ENCODE assay signal across 23 cellular contexts in genomic region chr12:57586832-57587429, GRCh38. TPM values are rescaled to one million over a fixed set of nuclear protein-coding genes. Genes with fewer than 3 reads are reported as not detected.
DNase-seq lines count a peak whose midpoint lies in the region; ATAC-seq, FAIRE-seq and TF ChIP-seq lines count a peak whose summit lies in the region.
"Had no signal": no experiment of that assay in that cellular context is flagged by ENCODE, and none has a peak within 500 bp of the region (broad histone marks: within the 10 kb centered on the region; RNA-seq: fewer than 3 reads in every experiment).

No MANE protein-coding gene starts in this region.

- no peak for ATAC-seq in K562
- peak; percentile 48 to 67 (median 60) for ATAC-seq in right lobe of liver
- ATAC-seq: A549, GM12878, GM23338 had no signal

- no peaks in the 10 kb centered on the region for H3K9me2 ChIP-seq in Karpas-422 (replicated peaks; ENCODE audit: insufficient read depth, low read length)

- no TSS peak for BruUV-seq in K562 (replicated peaks; lab: Mats Ljungman, UMichigan)

- FAIRE-seq in K562 (lab: Jason Lieb, UNC) = no peak
- FAIRE-seq: A549, D721Med, GM12878, GM19239 had no signal

- H3K79me2 ChIP-seq in K562 (ENCODE audit: control insufficient read depth, insufficient read depth, low read length) = peaks cover 9% of the 10 kb centered on the region
- H3K79me2 ChIP-seq in Karpas-422 (ENCODE audit: low read length) = peaks cover 8% of the 10 kb centered on the region

- TF ChIP-seq POLR2A in K562 (conservative IDR thresholded peaks at IDR 0.05) (no peak), right lobe of liver (IDR thresholded peaks at IDR 0.05) (no peak)

- no peak for TF ChIP-seq RAD21 in K562 (CRISPR knock-in tag; conservative IDR thresholded peaks at IDR 0.05 in 1 of 2, IDR thresholded peaks at IDR 0.05 in 1 of 2)

- in situ Hi-C loops in K562 (cut with MboI) = no loop called here

- H4K20me1 ChIP-seq in K562 (replicated peaks; ENCODE audit: control insufficient read depth, insufficient read depth, low read length) = peaks cover 3% of the 10 kb centered on the region; the same call in 1 of the 2 replicates
- no peaks in the 10 kb centered on the region for H4K20me1 ChIP-seq in Karpas-422 (ENCODE audit: insufficient read depth, low read depth, low read length)
- H4K20me1 ChIP-seq: BLaER1 treated with 17β-estradiol and CSF1 and Interleukin-3, amounts not matched to agents 10 nM and 100 nM had no signal

- H2AFZ ChIP-seq in K562 (ENCODE audit: low read depth, low read length) (no peak overlapping the region), Karpas-422 (ENCODE audit: low read length) (no peak overlapping the region)
- H2AFZ ChIP-seq: GM23338 had no signal

- H3K27me3 ChIP-seq in K562 (ENCODE audit: control insufficient read depth in 2 of 2, insufficient read depth in 2 of 2, low read length in 2 of 2) (no peaks in the 10 kb centered on the region), right lobe of liver (no peaks in the 10 kb centered on the region), Karpas-422 (ENCODE audit: low read length) (no peaks in the 10 kb centered on the region)
- H3K27me3 ChIP-seq: BE2C had no signal

- H3K9me3 ChIP-seq in HEK293 (ENCODE audit: control insufficient read depth, insufficient read depth, low read depth, low read length) (no peaks in the 10 kb centered on the region), K562 (replicated peaks; ENCODE audit: control insufficient read depth, insufficient read depth, low read depth, low read length) (no peaks in the 10 kb centered on the region), right lobe of liver (no peaks in the 10 kb centered on the region), Karpas-422 (ENCODE audit: low read length) (no peaks in the 10 kb centered on the region)
- H3K9me3 ChIP-seq: A549; BE2C; BLaER1 treated with 17β-estradiol and CSF1 and Interleukin-3, amounts not matched to agents 10 nM and 100 nM had no signal

- CTCF ChIA-PET in HEK293 (lab: Yijun Ruan, JAX) = interaction anchor here (0.8 to 4.2 kb wide), 2 partner anchors 12 to 46 kb away, joined by 4 to 37 read pairs; partner anchors contain the start of gene B4GALNT1
- CTCF ChIA-PET in K562 (lab: Yijun Ruan, JAX; ENCODE audit: low intra/inter-chr PET ratio) = no interaction called here

- H3K27ac ChIP-seq in HEK293 (ENCODE audit: extremely low read depth, low read depth, low read length) = no peak overlapping the region
- no peak overlapping the region for H3K27ac ChIP-seq in K562 (ENCODE audit: extremely low read depth, low read depth, low read length)
- H3K27ac ChIP-seq in right lobe of liver = no peak overlapping the region
- no peak overlapping the region for H3K27ac ChIP-seq in Karpas-422 (ENCODE audit: low read length)
- H3K27ac ChIP-seq: A549; BLaER1 treated with 17β-estradiol and CSF1 and Interleukin-3, amounts not matched to agents 10 nM and 100 nM had no signal

- H3K9ac ChIP-seq in K562 (ENCODE audit: insufficient read depth in 1 of 2, low read depth in 2 of 2, low read length in 2 of 2) (no peak overlapping the region), Karpas-422 (ENCODE audit: low read length) (no peak overlapping the region)
- H3K9ac ChIP-seq: BLaER1 treated with 17β-estradiol and CSF1 and Interleukin-3, amounts not matched to agents 10 nM and 100 nM had no signal

- peaks cover 0 to 13% of the 10 kb centered on the region in 2 experiments; a peak in 1 of 3 replicates for H3K36me3 ChIP-seq in HEK293 (ENCODE audit: control insufficient read depth in 2 of 2, insufficient read depth in 1 of 2, low read length in 2 of 2)
- H3K36me3 ChIP-seq in K562 (ENCODE audit: control insufficient read depth, insufficient read depth, low read length) = peaks cover 32% of the 10 kb centered on the region; the same call in 2 of the 3 replicates
- H3K36me3 ChIP-seq in right lobe of liver = no peaks in the 10 kb centered on the region
- H3K36me3 ChIP-seq in Karpas-422 (ENCODE audit: insufficient read depth, low read length) = peaks cover 19% of the 10 kb centered on the region
- H3K36me3 ChIP-seq: BE2C; BLaER1 treated with 17β-estradiol and CSF1 and Interleukin-3, amounts not matched to agents 10 nM and 100 nM had no signal

- H3K4me1 ChIP-seq in HEK293 (ENCODE audit: control insufficient read depth, insufficient read depth, low read length) (peaks cover 5% of the 10 kb centered on the region), K562 (replicated peaks in 1 of 2; ENCODE audit: control insufficient read depth in 2 of 2, insufficient read depth in 2 of 2, low read length in 2 of 2) (peaks cover 13 to 20% of the 10 kb centered on the region in 2 experiments), right lobe of liver (peaks cover 0 to 21% (median 4%) of the 10 kb centered on the region in 4 donors), Karpas-422 (ENCODE audit: low read length) (peaks cover 11% of the 10 kb centered on the region)
- H3K4me1 ChIP-seq: BE2C had no signal

- no peaks in the 10 kb centered on the region for H3K9me1 ChIP-seq in K562 (ENCODE audit: control insufficient read depth, insufficient read depth, low read length)

- POLR2A ChIA-PET in HEK293 (lab: Yijun Ruan, JAX) = no interaction called here
- POLR2A ChIA-PET in K562 (lab: Yijun Ruan, JAX) = interaction anchor here (0.7 to 1.0 kb wide), 2 partner anchors 14 to 67 kb away, joined by 3 read pairs; no protein-coding TSS in a partner anchor

- 42% methylated on average over 3 of the region's 3 CpGs for WGBS in K562 (ENCODE audit: insufficient coverage, low coverage, missing lambda C conversion rate)
- WGBS in right lobe of liver (ENCODE audit: insufficient coverage, low coverage, low lambda C conversion rate, missing lambda C conversion rate) = 44% methylated on average over 3 of the region's 3 CpGs

- no peak overlapping the region for H3K4me3 ChIP-seq in HEK293 (ENCODE audit: low read depth, low read length)
- H3K4me3 ChIP-seq in K562 = no peak overlapping the region
- H3K4me3 ChIP-seq in right lobe of liver = no peak overlapping the region
- no peak overlapping the region for H3K4me3 ChIP-seq in Karpas-422 (ENCODE audit: low read length)
- H3K4me3 ChIP-seq: A549; BLaER1 treated with 17β-estradiol and CSF1 and Interleukin-3, amounts not matched to agents 10 nM and 100 nM; GM12878; GM23338 had no signal

- no peak for TF ChIP-seq EP300 in K562 (IDR thresholded peaks at IDR 0.05; ENCODE audit: low read length)

- H3K4me2 ChIP-seq in K562 (ENCODE audit: insufficient read depth, low read length) (no peak overlapping the region), Karpas-422 (ENCODE audit: low read depth, low read length, poor library complexity, severe bottlenecking) (no peak overlapping the region)
- H3K4me2 ChIP-seq: A549; BLaER1 treated with 17β-estradiol and CSF1 and Interleukin-3, amounts not matched to agents 10 nM and 100 nM; GM23338 had no signal

- intact Hi-C loops in K562 (cut with micrococcal nuclease) = loop anchor here (1.0 kb wide), 1 partner anchor 142 kb away; no protein-coding TSS in a partner anchor
- intact Hi-C loops in right lobe of liver (cut with DNase I) = no loop called here

- DNase-seq in K562 (ENCODE audit: extremely low read depth in 1 of 4, low spot score in 3 of 4) (no peak), right lobe of liver (no peak), NCI-H1930 (lab: John Stamatoyannopoulos, UW) (no peak), Karpas-422 (no peak)
- DNase-seq: 8988T; ACHN; AML-193; BE2C; CD4-positive, alpha-beta T cell; CD8-positive, alpha-beta memory T cell; DMS 273 treated with DMSO at 0.1 percent for 48 hours; DMS79; EL; GDM1; H9 had no signal

- no peak for TF ChIP-seq CTCF in HEK293 (tag by site-specific recombination; IDR thresholded peaks at IDR 0.05)
- TF ChIP-seq CTCF in K562 (IDR thresholded peaks at IDR 0.05 in 2 of 3, conservative IDR thresholded peaks at IDR 0.05 in 1 of 3; ENCODE audit: insufficient read depth in 2 of 3, low read depth in 1 of 3, low read length in 3 of 3) = no peak
- TF ChIP-seq CTCF in right lobe of liver (IDR thresholded peaks at IDR 0.05) = no peak

RNA-seq across cellular contexts. Expression of gene PIP4K2C, which starts 4.1 kb away (rescaled TPM):
- 28.9 and 41.5 TPM in 2 replicates for total RNA-seq in K562 (2011; cell fraction: chromatin; rRNA removed; ENCODE audit: low replicate concordance)
- 20.9 and 21.7 TPM in 2 replicates for total RNA-seq in K562 (2011; cell fraction: nucleolus; rRNA removed)
- total RNA-seq in K562 (2011; cell fraction: nucleoplasm; rRNA removed) = 26.5 and 30.7 TPM in 2 replicates
- total RNA-seq in K562 (2014; rRNA removed) (13.8 and 20.7 TPM in 2 replicates), K562 (2014; rRNA removed; fragmentation: Illumina TruSeq; extraction: Trizol) (18.3 and 19.9 TPM in 2 replicates), K562 (2015; rRNA removed; fragmentation: Illumina TruSeq; extraction: Trizol) (18.0 and 22.3 TPM in 2 replicates), K562 (2021) (28.8 and 29.3 TPM in 2 replicates), right lobe of liver (10 to 100 TPM; 11.3 to 27.6 (median 12.8) TPM)
- polyA plus RNA-seq in K562 (2011; rRNA removed) (31.3 and 31.4 TPM in 2 replicates), K562 (2014; fragmentation: Illumina TruSeq; extraction: Trizol) (39.5 and 41.4 TPM in 2 replicates), K562 (2014; fragmentation: Nextera tagmentation; extraction: Ambion mirVana) (10 to 100 TPM in 1 of 2 experiments, 1 to 10 TPM in 1; 9.0 to 10.8 TPM), K562 (2014; rRNA removed) (18.5 and 25.8 TPM in 2 replicates)
- polyA plus RNA-seq in K562 (2011; cell fraction: cytosol; rRNA removed) = 16.1 and 24.3 TPM in 2 replicates
- polyA plus RNA-seq in K562 (2011; cell fraction: nucleus; rRNA removed) = 42.4 and 45.7 TPM in 2 replicates
- polyA plus RNA-seq in K562 (2012) = 23.2 and 26.6 TPM in 2 replicates
- polyA minus RNA-seq in K562 (2011; rRNA and poly(A)+ RNA removed) = 20.2 and 21.0 TPM in 2 replicates
- 9.1 and 18.2 TPM in 2 replicates for polyA minus RNA-seq in K562 (2011; cell fraction: cytosol; rRNA and poly(A)+ RNA removed)
- 6.7 and 9.2 TPM in 2 replicates for polyA minus RNA-seq in K562 (2011; cell fraction: nucleus; rRNA and poly(A)+ RNA removed)
- 9.3 and 23.9 TPM in 2 replicates for total RNA-seq in Karpas-422 (2014; rRNA removed; shearing (Covaris generic); ENCODE audit: low replicate concordance)

RNA-seq across cellular contexts. Expression of gene DTX3, which starts 17.7 kb away (rescaled TPM):
- 0.44 and 0.72 TPM in 2 replicates for total RNA-seq in K562 (2011; cell fraction: chromatin; rRNA removed; ENCODE audit: low replicate concordance)
- total RNA-seq in K562 (2011; cell fraction: nucleolus; rRNA removed) = 0.13 TPM in 1 of 2 replicates, not detected in the other
- 0.29 and 1.1 TPM in 2 replicates for total RNA-seq in K562 (2011; cell fraction: nucleoplasm; rRNA removed)
- total RNA-seq in K562 (2014; rRNA removed) (not detected in 2 replicates), K562 (2014; rRNA removed; fragmentation: Illumina TruSeq; extraction: Trizol) (not detected in 2 replicates), K562 (2015; rRNA removed; fragmentation: Illumina TruSeq; extraction: Trizol) (not detected in 2 replicates), K562 (2021) (0.09 TPM in 1 of 2 replicates, not detected in the other), right lobe of liver (1 to 10 TPM in 5 of 6 experiments, under 1 TPM in 1; 0.86 to 2.7 (median 1.9) TPM)
- polyA plus RNA-seq in K562 (2011; rRNA removed) (0.15 TPM in 1 of 2 replicates, not detected in the other), K562 (2014; fragmentation: Illumina TruSeq; extraction: Trizol) (not detected in 2 replicates), K562 (2014; fragmentation: Nextera tagmentation; extraction: Ambion mirVana) (under 1 TPM; 0.03 to 0.06 TPM), K562 (2014; rRNA removed) (not detected in 2 replicates)
- 0.03 and 0.04 TPM in 2 replicates for polyA plus RNA-seq in K562 (2011; cell fraction: cytosol; rRNA removed)
- 0.53 and 0.62 TPM in 2 replicates for polyA plus RNA-seq in K562 (2011; cell fraction: nucleus; rRNA removed)
- 0.05 TPM in 1 of 2 replicates, not detected in the other for polyA plus RNA-seq in K562 (2012)
- not detected in 2 replicates for polyA minus RNA-seq in K562 (2011; rRNA and poly(A)+ RNA removed)
- polyA minus RNA-seq in K562 (2011; cell fraction: cytosol; rRNA and poly(A)+ RNA removed) = not detected in 2 replicates
- 0.13 TPM in 1 of 2 replicates, not detected in the other for polyA minus RNA-seq in K562 (2011; cell fraction: nucleus; rRNA and poly(A)+ RNA removed)
- 16.8 and 22.9 TPM in 2 replicates for total RNA-seq in Karpas-422 (2014; rRNA removed; shearing (Covaris generic); ENCODE audit: low replicate concordance)

RNA-seq across cellular contexts. Expression of gene ARHGEF25, which starts 24.3 kb away (rescaled TPM):
- total RNA-seq in K562 (2011; cell fraction: chromatin; rRNA removed; ENCODE audit: low replicate concordance) = 50.1 and 109 TPM in 2 replicates
- 60.5 and 65.7 TPM in 2 replicates for total RNA-seq in K562 (2011; cell fraction: nucleolus; rRNA removed)
- total RNA-seq in K562 (2011; cell fraction: nucleoplasm; rRNA removed) = 44.0 and 54.3 TPM in 2 replicates
- total RNA-seq in K562 (2014; rRNA removed) = 11.6 and 18.6 TPM in 2 replicates
- total RNA-seq in K562 (2014; rRNA removed; fragmentation: Illumina TruSeq; extraction: Trizol) = 7.5 and 9.2 TPM in 2 replicates
- 4.9 and 6.1 TPM in 2 replicates for total RNA-seq in K562 (2015; rRNA removed; fragmentation: Illumina TruSeq; extraction: Trizol)
- 13.6 and 15.0 TPM in 2 replicates for total RNA-seq in K562 (2021)
- 13.3 and 18.1 TPM in 2 replicates for polyA plus RNA-seq in K562 (2011; rRNA removed)
- 8.7 and 11.6 TPM in 2 replicates for polyA plus RNA-seq in K562 (2011; cell fraction: cytosol; rRNA removed)
- polyA plus RNA-seq in K562 (2011; cell fraction: nucleus; rRNA removed) = 115 and 121 TPM in 2 replicates
- polyA plus RNA-seq in K562 (2012) = 13.4 and 18.0 TPM in 2 replicates
- polyA plus RNA-seq in K562 (2014; fragmentation: Illumina TruSeq; extraction: Trizol) = 14.1 and 14.9 TPM in 2 replicates
- polyA plus RNA-seq in K562 (2014; fragmentation: Nextera tagmentation; extraction: Ambion mirVana) = 1 to 10 TPM in 1 of 2 experiments, under 1 TPM in 1; 0.13 to 1.4 TPM
- polyA plus RNA-seq in K562 (2014; rRNA removed) = 16.0 and 17.3 TPM in 2 replicates
- 6.2 and 7.1 TPM in 2 replicates for polyA minus RNA-seq in K562 (2011; rRNA and poly(A)+ RNA removed)
- 2.8 TPM in 2 replicates for polyA minus RNA-seq in K562 (2011; cell fraction: cytosol; rRNA and poly(A)+ RNA removed)
- polyA minus RNA-seq in K562 (2011; cell fraction: nucleus; rRNA and poly(A)+ RNA removed) = 10.5 and 16.6 TPM in 2 replicates
- 1 to 10 TPM in 5 of 6 experiments, under 1 TPM in 1; 0.92 to 2.0 (median 1.3) TPM for total RNA-seq in right lobe of liver
- total RNA-seq in Karpas-422 (2014; rRNA removed; shearing (Covaris generic); ENCODE audit: low replicate concordance) = 0.87 TPM in 1 of 2 replicates, not detected in the other
- polyA plus RNA-seq: CD14-positive monocyte; CD8-positive, alpha-beta memory T cell had no signal

RNA-seq across cellular contexts. Expression of gene KIF5A, which starts 37.1 kb away (rescaled TPM):
- 64.9 and 77.9 TPM in 2 replicates for total RNA-seq in K562 (2011; cell fraction: chromatin; rRNA removed; ENCODE audit: low replicate concordance)
- total RNA-seq in K562 (2011; cell fraction: nucleolus; rRNA removed) = 36.1 and 39.9 TPM in 2 replicates
- total RNA-seq in K562 (2011; cell fraction: nucleoplasm; rRNA removed) = 52.8 and 54.9 TPM in 2 replicates
- total RNA-seq in K562 (2014; rRNA removed) (5.9 and 7.1 TPM in 2 replicates), K562 (2014; rRNA removed; fragmentation: Illumina TruSeq; extraction: Trizol) (7.3 and 8.0 TPM in 2 replicates), K562 (2015; rRNA removed; fragmentation: Illumina TruSeq; extraction: Trizol) (4.3 and 4.5 TPM in 2 replicates), K562 (2021) (14.2 and 17.7 TPM in 2 replicates), right lobe of liver (under 1 TPM in 1 of 6 experiments, not detected in 5; 0.02 TPM)
- polyA plus RNA-seq in K562 (2011; rRNA removed) (16.0 and 19.3 TPM in 2 replicates), K562 (2014; fragmentation: Illumina TruSeq; extraction: Trizol) (16.0 and 16.1 TPM in 2 replicates), K562 (2014; fragmentation: Nextera tagmentation; extraction: Ambion mirVana) (1 to 10 TPM; 3.4 to 5.3 TPM), K562 (2014; rRNA removed) (15.8 and 17.7 TPM in 2 replicates)
- 5.5 and 8.2 TPM in 2 replicates for polyA plus RNA-seq in K562 (2011; cell fraction: cytosol; rRNA removed)
- 66.5 and 75.3 TPM in 2 replicates for polyA plus RNA-seq in K562 (2011; cell fraction: nucleus; rRNA removed)
- 8.1 and 30.3 TPM in 2 replicates for polyA plus RNA-seq in K562 (2012)
- 13.4 and 14.8 TPM in 2 replicates for polyA minus RNA-seq in K562 (2011; rRNA and poly(A)+ RNA removed)
- 5.6 and 6.9 TPM in 2 replicates for polyA minus RNA-seq in K562 (2011; cell fraction: cytosol; rRNA and poly(A)+ RNA removed)
- polyA minus RNA-seq in K562 (2011; cell fraction: nucleus; rRNA and poly(A)+ RNA removed) = 14.0 and 22.0 TPM in 2 replicates
- 21.5 and 24.0 TPM in 2 replicates for total RNA-seq in Karpas-422 (2014; rRNA removed; shearing (Covaris generic); ENCODE audit: low replicate concordance)
- polyA plus RNA-seq: CD14-positive monocyte had no signal

RNA-seq across cellular contexts. Expression of gene DCTN2, which starts 39.9 kb away (rescaled TPM):
- total RNA-seq in K562 (2011; cell fraction: chromatin; rRNA removed; ENCODE audit: low replicate concordance) = 253 and 274 TPM in 2 replicates
- total RNA-seq in K562 (2011; cell fraction: nucleolus; rRNA removed) = 125 and 135 TPM in 2 replicates
- 180 and 202 TPM in 2 replicates for total RNA-seq in K562 (2011; cell fraction: nucleoplasm; rRNA removed)
- 128 and 135 TPM in 2 replicates for total RNA-seq in K562 (2014; rRNA removed)
- total RNA-seq in K562 (2014; rRNA removed; fragmentation: Illumina TruSeq; extraction: Trizol) = 114 and 115 TPM in 2 replicates
- 122 and 151 TPM in 2 replicates for total RNA-seq in K562 (2015; rRNA removed; fragmentation: Illumina TruSeq; extraction: Trizol)
- 119 and 129 TPM in 2 replicates for total RNA-seq in K562 (2021)
- polyA plus RNA-seq in K562 (2011; rRNA removed) = 137 and 161 TPM in 2 replicates
- polyA plus RNA-seq in K562 (2011; cell fraction: cytosol; rRNA removed) = 125 and 134 TPM in 2 replicates
- 140 and 175 TPM in 2 replicates for polyA plus RNA-seq in K562 (2011; cell fraction: nucleus; rRNA removed)
- 98.5 and 216 TPM in 2 replicates for polyA plus RNA-seq in K562 (2012)
- polyA plus RNA-seq in K562 (2014; fragmentation: Illumina TruSeq; extraction: Trizol) = 255 and 270 TPM in 2 replicates
- 10 to 100 TPM; 43.6 to 64.7 TPM for polyA plus RNA-seq in K562 (2014; fragmentation: Nextera tagmentation; extraction: Ambion mirVana)
- polyA plus RNA-seq in K562 (2014; rRNA removed) = 125 and 127 TPM in 2 replicates
- 129 and 192 TPM in 2 replicates for polyA minus RNA-seq in K562 (2011; rRNA and poly(A)+ RNA removed)
- 103 and 129 TPM in 2 replicates for polyA minus RNA-seq in K562 (2011; cell fraction: cytosol; rRNA and poly(A)+ RNA removed)
- polyA minus RNA-seq in K562 (2011; cell fraction: nucleus; rRNA and poly(A)+ RNA removed) = 35.9 and 66.2 TPM in 2 replicates
- 10 to 100 TPM; 28.4 to 80.0 (median 36.0) TPM for total RNA-seq in right lobe of liver
- total RNA-seq in Karpas-422 (2014; rRNA removed; shearing (Covaris generic); ENCODE audit: low replicate concordance) = 77.9 and 123 TPM in 2 replicates
